Comparison of ENCODE assay signal across 15 cellular contexts in genomic region chr3:156630081-156630772, GRCh38. TPM values are rescaled to one million over a fixed set of nuclear protein-coding genes. Genes with fewer than 3 reads are reported as not detected.
DNase-seq lines count a peak whose midpoint lies in the region; ATAC-seq, FAIRE-seq and TF ChIP-seq lines count a peak whose summit lies in the region.
"Had no signal": no experiment of that assay in that cellular context is flagged by ENCODE, and none has a peak within 500 bp of the region (broad histone marks: within the 10 kb centered on the region; RNA-seq: fewer than 3 reads in every experiment).

No MANE protein-coding gene starts in this region.

- no peaks in the 10 kb centered on the region; a peak in 1 of 5 replicates for H3K27me3 ChIP-seq in HepG2 (ENCODE audit: control insufficient read depth in 1 of 2, insufficient read depth in 2 of 2, low read length in 2 of 2)
- H3K27me3 ChIP-seq in right lobe of liver = no peaks in the 10 kb centered on the region
- H3K27me3 ChIP-seq in foreskin keratinocyte = no peaks in the 10 kb centered on the region
- H3K27me3 ChIP-seq in brain microvascular endothelial cell (replicated peaks) = no peaks in the 10 kb centered on the region
- no peaks in the 10 kb centered on the region for H3K27me3 ChIP-seq in testis
- H3K27me3 ChIP-seq: uterus had no signal

- H3K36me3 ChIP-seq in HepG2 (replicated peaks in 1 of 2; ENCODE audit: control insufficient read depth in 1 of 2, insufficient read depth in 2 of 2, low read length in 2 of 2) (no peaks in the 10 kb centered on the region), right lobe of liver (no peaks in the 10 kb centered on the region), brain microvascular endothelial cell (replicated peaks) (no peaks in the 10 kb centered on the region), mucosa of descending colon (ENCODE audit: low read depth) (no peaks in the 10 kb centered on the region), testis (ENCODE audit: low read depth, missing control alignments) (no peaks in the 10 kb centered on the region)
- H3K36me3 ChIP-seq: uterus had no signal

- no peak for FAIRE-seq in HepG2 (lab: Jason Lieb, UNC)

- no peaks in the 10 kb centered on the region for H4K20me1 ChIP-seq in HepG2 (ENCODE audit: insufficient read depth, low read length)

- intact Hi-C loops in HepG2 (cut with micrococcal nuclease; ENCODE audit: unreplicated experiment) (no loop called here), right lobe of liver (cut with DNase I) (no loop called here), mucosa of descending colon (cut with DNase I, micrococcal nuclease) (no loop called here), testis (cut with DNase I; ENCODE audit: low total_unique reads) (no loop called here)

- H3K9me3 ChIP-seq in HepG2 (ENCODE audit: low read length) (no peaks in the 10 kb centered on the region), right lobe of liver (no peaks in the 10 kb centered on the region), mucosa of descending colon (no peaks in the 10 kb centered on the region), testis (no peaks in the 10 kb centered on the region)
- H3K9me3 ChIP-seq: uterus had no signal

- no peak for TF ChIP-seq RAD21 in HepG2 (CRISPR knock-in tag; IDR thresholded peaks at IDR 0.05)

- BruUV-seq in HepG2 (replicated peaks; lab: Mats Ljungman, UMichigan) = no TSS peak

- peaks cover 23% of the 10 kb centered on the region for H3K4me1 ChIP-seq in HepG2 (ENCODE audit: insufficient read depth, low read length)
- H3K4me1 ChIP-seq in right lobe of liver = peaks cover 0 to 4% (median under 1%) of the 10 kb centered on the region in 4 donors
- H3K4me1 ChIP-seq in foreskin keratinocyte = peaks cover 17% of the 10 kb centered on the region
- H3K4me1 ChIP-seq in mucosa of descending colon (ENCODE audit: low read depth) = peaks cover 5% of the 10 kb centered on the region
- peaks cover 24% of the 10 kb centered on the region for H3K4me1 ChIP-seq in testis
- H3K4me1 ChIP-seq: uterus had no signal

- no peak for DNase-seq in HepG2 (ENCODE audit: low spot score)
- DNase-seq in right lobe of liver = no peak
- peak; percentile 44 for DNase-seq in NCI-H748 treated with DMSO at 0.1 percent for 48 hours (lab: John Stamatoyannopoulos, UW)
- DNase-seq in foreskin keratinocyte = peak; percentile 51 to 72
- no peak for DNase-seq in brain microvascular endothelial cell
- no peak for DNase-seq in mucosa of descending colon
- DNase-seq in testis = no peak
- DNase-seq: activated CD4-positive, alpha-beta T cell treated with anti-CD3 and anti-CD28 coated beads, Interleukin-2, amount 10 ng/mL, durations not matched to agents 24 days and 14 days; activated effector memory CD4-positive, alpha-beta T cell treated with anti-CD3 and anti-CD28 coated beads, Interleukin-2, amount 50 U/mL, for 16 hours; cortex of kidney; mesenchymal stem cell; NCI-H187; right cardiac atrium; uterus had no signal

- no peaks in the 10 kb centered on the region for H3K79me2 ChIP-seq in HepG2 (ENCODE audit: insufficient read depth, low read length)

- TF ChIP-seq EP300 in HepG2 (IDR thresholded peaks at IDR 0.05; ENCODE audit: low read depth in 2 of 2, low read length in 2 of 2) (no peak), HepG2 (CRISPR knock-in tag; IDR thresholded peaks at IDR 0.05; ENCODE audit: borderline replicate concordance) (no peak)

- no peak for TF ChIP-seq POLR2A in HepG2 (IDR thresholded peaks at IDR 0.05; ENCODE audit: insufficient read depth in 1 of 2, low read depth in 2 of 2, low read length in 2 of 2)
- TF ChIP-seq POLR2A in right lobe of liver (IDR thresholded peaks at IDR 0.05) = no peak
- TF ChIP-seq POLR2A in testis (IDR thresholded peaks at IDR 0.05) = no peak

- no peak overlapping the region for H2AFZ ChIP-seq in HepG2 (ENCODE audit: low read length)

- ATAC-seq in HepG2 (no peak), right lobe of liver (no peak), foreskin keratinocyte (peak; percentile 54), mucosa of descending colon (no peak), HG02623 (IDR thresholded peaks at IDR 0.05; ENCODE audit: unreplicated experiment) (no peak)
- ATAC-seq: right cardiac atrium had no signal

- H3K27ac ChIP-seq in HepG2 (ENCODE audit: extremely low read length, insufficient read depth, low read length) = no peak overlapping the region
- H3K27ac ChIP-seq in right lobe of liver = no peak overlapping the region
- no peak overlapping the region for H3K27ac ChIP-seq in foreskin keratinocyte
- no peak overlapping the region for H3K27ac ChIP-seq in brain microvascular endothelial cell
- no peak overlapping the region for H3K27ac ChIP-seq in testis
- H3K27ac ChIP-seq: uterus had no signal

- in situ Hi-C loops in HepG2 (cut with HindIII; ENCODE audit: extremely low pct_ligation_motif_present, low pct_unique_long_range_greater_than_20kb) = no loop called here
- in situ Hi-C loops in brain microvascular endothelial cell (cut with HindIII; ENCODE audit: low pct_ligation_motif_present, low sequenced_read_pairs) = no loop called here

- CTCF ChIA-PET in HepG2 (lab: Yijun Ruan, JAX; ENCODE audit: low intra/inter-chr PET ratio, low total read pairs) = no interaction called here

- H3K4me2 ChIP-seq in HepG2 (ENCODE audit: low read depth, low read length) = no peak overlapping the region

- no peak for TF ChIP-seq CTCF in HepG2 (CRISPR knock-in tag; IDR thresholded peaks at IDR 0.05)
- TF ChIP-seq CTCF in right lobe of liver (IDR thresholded peaks at IDR 0.05) = no peak
- no peak for TF ChIP-seq CTCF in foreskin keratinocyte (conservative IDR thresholded peaks at IDR 0.05)
- TF ChIP-seq CTCF in brain microvascular endothelial cell (IDR thresholded peaks at IDR 0.05; ENCODE audit: low read depth, low read length, missing control alignments) = no peak
- TF ChIP-seq CTCF in mucosa of descending colon (IDR thresholded peaks at IDR 0.05) = no peak
- TF ChIP-seq CTCF in testis (IDR thresholded peaks at IDR 0.05) = no peak

- H3K4me3 ChIP-seq in HepG2 (replicated peaks in 1 of 3; ENCODE audit: insufficient read depth in 1 of 3, low read depth in 2 of 3, low read length in 3 of 3) = no peak overlapping the region
- H3K4me3 ChIP-seq in right lobe of liver = no peak overlapping the region
- no peak overlapping the region for H3K4me3 ChIP-seq in brain microvascular endothelial cell (ENCODE audit: low read depth, low read length)
- H3K4me3 ChIP-seq in mucosa of descending colon = no peak overlapping the region
- no peak overlapping the region for H3K4me3 ChIP-seq in testis
- H3K4me3 ChIP-seq: uterus had no signal

- POLR2A ChIA-PET in HepG2 (lab: Yijun Ruan, JAX) = no interaction called here

- H3K9ac ChIP-seq in HepG2 (ENCODE audit: insufficient read depth, low read depth, low read length) = no peak overlapping the region

TF ChIP-seq in HepG2, 621 proteins besides CTCF, POLR2A, EP300 and RAD21 (continues in another document):
- TF ChIP-seq TFDP2 (CRISPR knock-in tag; IDR thresholded peaks at IDR 0.05) = no peak

RNA-seq across cellular contexts. Expression of gene TIPARP, which starts 44.2 kb away (rescaled TPM):
- total RNA-seq in HepG2 (2016; rRNA removed; fragmentation: Illumina TruSeq; extraction: Trizol) (19.7 and 25.4 TPM in 2 replicates), right lobe of liver (10 to 100 TPM; 10.2 to 19.5 (median 16.4) TPM), foreskin keratinocyte (111 and 116 TPM in 2 replicates), mucosa of descending colon (10 to 100 TPM; 26.4 to 28.6 (median 26.7) TPM), testis (10 to 100 TPM; 67.2 to 70.7 TPM)
- 4.3 and 4.5 TPM in 2 replicates for total RNA-seq in HepG2 (2016; cell fraction: cytosol; rRNA removed; fragmentation: Illumina TruSeq; extraction: Trizol; ENCODE audit: low read depth)
- total RNA-seq in HepG2 (2016; cell fraction: insoluble cytoplasmic fraction; rRNA removed; fragmentation: Illumina TruSeq; extraction: Trizol) = 19.9 and 26.0 TPM in 2 replicates
- total RNA-seq in HepG2 (2016; cell fraction: membrane; rRNA removed; fragmentation: Illumina TruSeq; extraction: Trizol) = 10.5 and 12.3 TPM in 2 replicates
- total RNA-seq in HepG2 (2016; cell fraction: nucleus; rRNA removed; fragmentation: Illumina TruSeq; extraction: Trizol) = 22.2 and 24.2 TPM in 2 replicates
- polyA plus RNA-seq in HepG2 (2011; rRNA removed) (6.6 and 7.3 TPM in 2 replicates), foreskin keratinocyte (45.3 and 50.3 TPM in 2 replicates), testis (ENCODE audit: insufficient read depth, low read depth, low replicate concordance) (115 TPM)
- 2.1 and 4.5 TPM in 2 replicates for polyA plus RNA-seq in HepG2 (2011; cell fraction: cytosol; rRNA removed)
- polyA plus RNA-seq in HepG2 (2011; cell fraction: nucleus; rRNA removed) = 3.6 and 4.6 TPM in 2 replicates
- polyA plus RNA-seq in HepG2 (2012) = 10.5 and 10.6 TPM in 2 replicates
- polyA plus RNA-seq in HepG2 (2016; cell fraction: cytosol; fragmentation: Illumina TruSeq; extraction: Trizol; ENCODE audit: low read depth) = 0.74 and 0.79 TPM in 2 replicates
- polyA plus RNA-seq in HepG2 (2016; cell fraction: insoluble cytoplasmic fraction; fragmentation: Illumina TruSeq; extraction: Trizol; ENCODE audit: low read depth) = 14.7 and 18.3 TPM in 2 replicates
- polyA plus RNA-seq in HepG2 (2016; cell fraction: membrane; fragmentation: Illumina TruSeq; extraction: Trizol; ENCODE audit: low read depth) = 2.9 and 3.6 TPM in 2 replicates
- 11.9 and 13.5 TPM in 2 replicates for polyA plus RNA-seq in HepG2 (2016; cell fraction: nucleus; fragmentation: Illumina TruSeq; extraction: Trizol; ENCODE audit: insufficient read depth, low read depth)
- 4.9 and 12.3 TPM in 2 replicates for polyA minus RNA-seq in HepG2 (2011; rRNA and poly(A)+ RNA removed; ENCODE audit: low replicate concordance)
- 6.4 and 8.5 TPM in 2 replicates for polyA minus RNA-seq in HepG2 (2011; cell fraction: cytosol; rRNA and poly(A)+ RNA removed)
- polyA minus RNA-seq in HepG2 (2011; cell fraction: nucleus; rRNA and poly(A)+ RNA removed) = 33.6 and 42.5 TPM in 2 replicates

Comparison
In these comparisons a context has a peak if more than half of its experiments do, and no peak if none do; other contexts are left out.
1. DNase-seq: peak in NCI-H748 treated with DMSO at 0.1 percent for 48 hours (single experiment) and foreskin keratinocyte (2 of 2); none in HepG2 (single experiment), right lobe of liver (0 of 3), brain microvascular endothelial cell (single experiment), mucosa of descending colon (0 of 3) and testis (single experiment).